ENCODE assay signal across 21 cellular contexts in genomic region chr21:46439906-46440305, GRCh38.
"Had no signal": no experiment of that assay in that cellular context is flagged by ENCODE, and none has a peak within 500 bp of the region (broad histone marks: within the 10 kb centered on the region; RNA-seq: fewer than 3 reads in every experiment).

No MANE protein-coding gene starts in this region.

- H3K4me2 ChIP-seq: KMS-11 had no signal

- H3K4me1 ChIP-seq: SJSA1 had no signal

- H3K9me3 ChIP-seq: MG63, SJSA1 had no signal

- H3K27me3 ChIP-seq: MG63, SJSA1 had no signal

- H3K9ac ChIP-seq: KMS-11 had no signal

- DNase-seq: MG63, NCI-H1092, NCI-H1105 treated with DMSO at 0.1 percent for 48 hours, NCI-H1417 treated with DMSO at 0.1 percent for 48 hours, NCI-H146, NCI-H1694 treated with DMSO at 0.1 percent for 48 hours, NCI-H1930, NCI-H2081, NCI-H2107, NCI-H2227 treated with DMSO at 0.1 percent for 48 hours, NCI-H524 treated with DMSO at 0.1 percent for 48 hours, NCI-H69, NCI-H774, Right ventricle myocardium superior, RPMI8226, SIG-M5 had no signal

- ATAC-seq: K562 had no signal

- H3K4me3 ChIP-seq: K562, MG63, SJSA1, SK-N-MC had no signal

- H3K27ac ChIP-seq: HL-60, KMS-11, SJSA1, SK-N-MC had no signal
